21 cellular contexts compared by ENCODE assay signal in genomic region chr18:36771246-36771645, GRCh38. TPM values are rescaled to one million over a fixed set of nuclear protein-coding genes. Genes with fewer than 3 reads are reported as not detected.
DNase-seq lines count a peak whose midpoint lies in the region; ATAC-seq and TF ChIP-seq lines count a peak whose summit lies in the region.
"Had no signal": no experiment of that assay in that cellular context is flagged by ENCODE, and none has a peak within 500 bp of the region (broad histone marks: within the 10 kb centered on the region; RNA-seq: fewer than 3 reads in every experiment).

No MANE protein-coding gene starts in this region.

- peak overlapping the region; percentile 7 to 63 (median 56); a peak in 20 of 22 replicates for H3K4me2 ChIP-seq in BLaER1 treated with 17β-estradiol and CSF1 and Interleukin-3, amounts not matched to agents 10 nM and 100 nM
- H3K4me2 ChIP-seq in OCI-LY7 (ENCODE audit: low read length): peak overlapping the region; percentile 42

- peak; percentile 8 for DNase-seq in OCI-LY7 (ENCODE audit: low spot score)
- DNase-seq in SHP77 treated with DMSO at 0.1 percent for 48 hours (lab: John Stamatoyannopoulos, UW): no peak
- no peak for DNase-seq in heart left ventricle
- DNase-seq in GM20000 (ENCODE audit: low spot score): no peak
- DNase-seq: activated CD4-positive, alpha-beta T cell treated with anti-CD3 and anti-CD28 coated beads, Interleukin-2, amount 10 ng/mL, durations not matched to agents 7 days and 5 days; activated CD8-positive, alpha-beta memory T cell treated with anti-CD3 and anti-CD28 coated beads, Interleukin-2, amount 50 U/mL, for 48 hours; CD4-positive, alpha-beta T cell; DMS53; head of caudate nucleus; NCI-H1694 treated with DMSO at 0.1 percent for 48 hours; NCI-H226; ovary; right lobe of liver; RPMI8226; tibial artery had no signal

- no TSS peak for BruUV-seq in OCI-LY7 (replicated peaks; lab: Mats Ljungman, UMichigan)

- no peaks in the 10 kb centered on the region for H3K36me3 ChIP-seq in BLaER1 treated with 17β-estradiol and CSF1 and Interleukin-3, amounts not matched to agents 10 nM and 100 nM
- no peaks in the 10 kb centered on the region for H3K36me3 ChIP-seq in OCI-LY7 (ENCODE audit: insufficient read depth, low read length)
- H3K36me3 ChIP-seq in heart left ventricle: peaks cover 0 to 28% (median 0%) of the 10 kb centered on the region in 9 donors
- H3K36me3 ChIP-seq: ascending aorta, ovary, right lobe of liver had no signal

- H3K4me3 ChIP-seq in BLaER1 treated with 17β-estradiol and CSF1 and Interleukin-3, amounts not matched to agents 10 nM and 100 nM: no peak overlapping the region
- H3K4me3 ChIP-seq in OCI-LY7 (ENCODE audit: low read depth, low read length, poor library complexity, severe bottlenecking) (no peak overlapping the region), heart left ventricle (no peak overlapping the region)
- H3K4me3 ChIP-seq: ascending aorta, ovary, right lobe of liver, tibial artery had no signal

- no peak overlapping the region for H2AFZ ChIP-seq in OCI-LY7 (ENCODE audit: low read length)

- CTCF ChIA-PET in OCI-LY7 (lab: Charles Lee; ENCODE audit: unreplicated experiment): no interaction called here

- WGBS in heart left ventricle, 4 donors: 78 to 86% (median 82%) methylated on average over 4 of the region's 4 CpGs

- H3K4me1 ChIP-seq in BLaER1 treated with 17β-estradiol and CSF1 and Interleukin-3, amounts not matched to agents 10 nM and 100 nM: peaks cover 7 to 12% (median 11%) of the 10 kb centered on the region in 10 experiments; a peak in 18 of 20 replicates
- H3K4me1 ChIP-seq in OCI-LY7 (ENCODE audit: insufficient read depth, low read length, poor library complexity, severe bottlenecking): peaks cover 8% of the 10 kb centered on the region
- H3K4me1 ChIP-seq in heart left ventricle: peaks cover 0 to 29% (median 3%) of the 10 kb centered on the region in 12 donors
- H3K4me1 ChIP-seq: right lobe of liver, tibial artery had no signal

- peak; percentile 64 for ATAC-seq in GM18907 (IDR thresholded peaks at IDR 0.05; ENCODE audit: unreplicated experiment)
- ATAC-seq in HG03103 (IDR thresholded peaks at IDR 0.05; ENCODE audit: low read depth, unreplicated experiment): peak; percentile 50
- ATAC-seq in GM21619 (IDR thresholded peaks at IDR 0.05; ENCODE audit: unreplicated experiment): no peak
- no peak for ATAC-seq in heart left ventricle
- ATAC-seq: right lobe of liver; stimulated activated memory B cell treated with anti-CD40 and anti-IgM and Interleukin-4, amounts not matched to agents 10 μg/mL and 1 μg/mL and 100 μg/mL, for 72 hours had no signal

- intact Hi-C loops in OCI-LY7 (cut with micrococcal nuclease; ENCODE audit: unreplicated experiment): loop anchor here (5.0 kb wide), 1 partner anchor 36 kb away; no protein-coding TSS in a partner anchor
- intact Hi-C loops in heart left ventricle (cut with DNase I): loop anchor here in 1 of 10 donors (5.0 kb wide), 1 partner anchor 36 kb away; no protein-coding TSS in a partner anchor

- H3K9ac ChIP-seq in BLaER1 treated with 17β-estradiol and CSF1 and Interleukin-3, amounts not matched to agents 10 nM and 100 nM: no peak overlapping the region

- TF ChIP-seq POLR2A in heart left ventricle (IDR thresholded peaks at IDR 0.05): no peak

- POLR2A ChIA-PET in OCI-LY7 (lab: Charles Lee): no interaction called here

- H3K9me2 ChIP-seq in OCI-LY7 (ENCODE audit: insufficient read depth, low read length): no peaks in the 10 kb centered on the region

- H3K79me2 ChIP-seq in OCI-LY7 (ENCODE audit: insufficient read depth, low read depth, low read length): no peaks in the 10 kb centered on the region

- peaks cover 0 to 13% (median 5%) of the 10 kb centered on the region in 11 experiments; a peak in 4 of 22 replicates for H3K9me3 ChIP-seq in BLaER1 treated with 17β-estradiol and CSF1 and Interleukin-3, amounts not matched to agents 10 nM and 100 nM (replicated peaks in 1 of 11)
- H3K9me3 ChIP-seq in OCI-LY7 (ENCODE audit: low read length) (no peaks in the 10 kb centered on the region), heart left ventricle (no peaks in the 10 kb centered on the region)
- H3K9me3 ChIP-seq: ascending aorta, ovary, right lobe of liver, tibial artery had no signal

- no peaks in the 10 kb centered on the region for H4K20me1 ChIP-seq in BLaER1 treated with 17β-estradiol and CSF1 and Interleukin-3, amounts not matched to agents 10 nM and 100 nM
- no peaks in the 10 kb centered on the region for H4K20me1 ChIP-seq in OCI-LY7 (ENCODE audit: insufficient read depth, low read length)

- no peak overlapping the region; a peak in 1 of 22 replicates for H3K27ac ChIP-seq in BLaER1 treated with 17β-estradiol and CSF1 and Interleukin-3, amounts not matched to agents 10 nM and 100 nM
- H3K27ac ChIP-seq in OCI-LY7 (ENCODE audit: low read depth, low read length, poor library complexity, severe bottlenecking): no peak overlapping the region
- H3K27ac ChIP-seq in heart left ventricle: no peak overlapping the region
- H3K27ac ChIP-seq: ascending aorta, ovary, right lobe of liver, tibial artery had no signal

- no peak for TF ChIP-seq CTCF in OCI-LY7 (conservative IDR thresholded peaks at IDR 0.05; ENCODE audit: low read length)
- TF ChIP-seq CTCF in heart left ventricle (IDR thresholded peaks at IDR 0.05): no peak
- TF ChIP-seq CTCF in GM20000 (IDR thresholded peaks at IDR 0.05; ENCODE audit: extremely low read depth, missing control alignments): no peak

- H3K27me3 ChIP-seq in BLaER1 treated with 17β-estradiol and CSF1 and Interleukin-3, amounts not matched to agents 10 nM and 100 nM: no peaks in the 10 kb centered on the region
- H3K27me3 ChIP-seq in heart left ventricle: no peaks in the 10 kb centered on the region
- H3K27me3 ChIP-seq: ascending aorta, ovary, right lobe of liver, tibial artery had no signal

RNA-seq across cellular contexts. Expression of gene TPGS2, which starts 57.6 kb away (rescaled TPM):
- total RNA-seq in OCI-LY7 (2014; rRNA removed; shearing (Covaris generic)): 35.7 and 44.8 TPM in 2 replicates
- total RNA-seq in OCI-LY7 (2022) (55.1 and 65.5 TPM in 2 replicates), heart left ventricle (10 to 100 TPM; 22.2 to 67.6 (median 36.5) TPM)
- 10 to 100 TPM; 12.5 to 38.3 TPM for polyA plus RNA-seq in heart left ventricle

RNA-seq across cellular contexts. Expression of gene KIAA1328, which starts 57.7 kb away (rescaled TPM):
- 3.0 and 4.4 TPM in 2 replicates for total RNA-seq in OCI-LY7 (2014; rRNA removed; shearing (Covaris generic))
- total RNA-seq in OCI-LY7 (2022) (5.8 and 8.0 TPM in 2 replicates), heart left ventricle (1 to 10 TPM; 3.7 to 6.4 (median 4.4) TPM)
- polyA plus RNA-seq in heart left ventricle: 1 to 10 TPM; 1.4 to 3.5 TPM

Comparison
In these comparisons a context has a peak if more than half of its experiments do, and no peak if none do; other contexts are left out.
1. ATAC-seq: peak in GM18907 (single experiment) and HG03103 (single experiment); none in GM21619 (single experiment) and heart left ventricle (0 of 4).